ENCODE assay signal across 1 cellular context in the genomic region with DNA sequence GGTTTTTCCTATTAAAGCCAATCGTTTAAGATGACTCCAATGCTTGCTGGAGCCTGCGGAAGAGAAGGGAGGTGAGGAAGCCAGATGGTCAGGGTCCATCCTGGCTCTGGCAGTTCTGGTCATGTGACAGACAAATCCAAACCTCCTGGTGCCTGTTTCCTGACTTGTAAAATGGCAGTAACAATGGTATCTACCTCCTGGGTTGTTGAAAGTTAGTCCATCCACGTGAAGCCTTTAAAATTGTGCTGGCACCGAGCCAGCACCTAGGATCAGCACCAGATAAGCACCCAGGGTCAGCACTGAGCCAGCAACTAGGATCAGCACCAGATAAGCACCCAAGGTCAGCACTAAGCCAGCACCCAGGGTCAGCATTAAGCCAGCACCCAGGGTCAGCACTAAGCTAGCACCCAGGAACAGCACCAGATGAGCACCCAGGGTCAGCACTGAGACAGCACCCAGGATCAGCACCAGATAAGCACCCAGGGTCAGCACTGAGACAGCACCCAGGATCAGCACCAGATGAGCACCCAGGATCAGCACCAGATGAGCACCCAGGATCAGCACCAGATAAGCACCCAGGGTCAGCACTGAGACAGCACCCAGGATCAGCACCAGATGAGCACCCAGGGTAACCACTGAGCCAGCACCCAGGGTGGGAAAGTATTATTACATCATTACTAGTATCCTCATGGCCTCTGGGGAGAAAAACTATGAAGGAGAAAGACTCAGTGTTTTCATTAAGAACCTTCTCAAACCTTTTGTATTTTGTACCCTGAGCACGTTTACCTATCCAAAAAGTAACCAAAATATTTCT.
TF ChIP-seq lines count a peak whose summit lies in the region.

No MANE protein-coding gene starts in this region.

TF ChIP-seq in endothelial cell of umbilical vein, 7 proteins besides CTCF, POLR2A, EP300 and RAD21:
- TF ChIP-seq, protein P1, sequence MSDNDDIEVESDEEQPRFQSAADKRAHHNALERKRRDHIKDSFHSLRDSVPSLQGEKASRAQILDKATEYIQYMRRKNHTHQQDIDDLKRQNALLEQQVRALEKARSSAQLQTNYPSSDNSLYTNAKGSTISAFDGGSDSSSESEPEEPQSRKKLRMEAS (IDR thresholded peaks at IDR 0.05; ENCODE audit: insufficient read depth, insufficient read length), result no peak
- TF ChIP-seq JUN (IDR thresholded peaks at IDR 0.05; ENCODE audit: borderline replicate concordance, insufficient read depth, insufficient read length, low read depth), result no peak
- no peak for TF ChIP-seq EZH2 (IDR thresholded peaks at IDR 0.05; ENCODE audit: borderline replicate concordance, low read depth, low read length, severe bottlenecking)
- TF ChIP-seq FOS (IDR thresholded peaks at IDR 0.05; ENCODE audit: borderline replicate concordance, insufficient read depth, low read length), result no peak
- no peak for TF ChIP-seq MYC (IDR thresholded peaks at IDR 0.05; ENCODE audit: low read depth, low read length)
- TF ChIP-seq GATA2 (IDR thresholded peaks at IDR 0.05; ENCODE audit: insufficient read depth, insufficient read length, low read depth, low read length), result no peak
- TF ChIP-seq POLR2AphosphoS5 (IDR thresholded peaks at IDR 0.05; ENCODE audit: insufficient read depth, low read depth, low read length), result no peak
